8 cellular contexts compared by ENCODE assay signal in genomic region chr17:48908047-48908843, GRCh38. TPM values are rescaled to one million over a fixed set of nuclear protein-coding genes. Genes with fewer than 3 reads are reported as not detected.
DNase-seq lines count a peak whose midpoint lies in the region; ATAC-seq and TF ChIP-seq lines count a peak whose summit lies in the region.

Gene UBE2Z (plus strand): TSS chr17:48908407. CDS start chr17:48908504, 97 bp downstream.

- peak; percentile 83 for TF ChIP-seq POLR2A in NB4 (IDR thresholded peaks at IDR 0.05; ENCODE audit: extremely low read depth, insufficient read length)
- TF ChIP-seq POLR2A in testis (IDR thresholded peaks at IDR 0.05), result no peak

- TF ChIP-seq CTCF in HFFc6 (IDR thresholded peaks at IDR 0.05) (peak; percentile 46; the same call in 1 of the 2 replicates), NB4 (IDR thresholded peaks at IDR 0.05; ENCODE audit: low read depth, low read length) (peak; percentile 14), omental fat pad (IDR thresholded peaks at IDR 0.05) (no peak), testis (IDR thresholded peaks at IDR 0.05) (no peak)

- peak within 1 kb of the TSS; percentile 91 for H3K4me3 ChIP-seq in GM08714 (ENCODE audit: low read length)
- peak within 1 kb of the TSS; percentile 91 for H3K4me3 ChIP-seq in NB4 (ENCODE audit: low read depth, low read length)
- peak within 1 kb of the TSS; percentile 97 for H3K4me3 ChIP-seq in SK-N-MC
- peak within 1 kb of the TSS; percentile 81 to 82 for H3K4me3 ChIP-seq in testis

- H3K27me3 Mint-ChIP-seq in HFFc6 (ENCODE audit: insufficient read depth), result no peaks in the 10 kb centered on the region; the same call in 1 of the 2 replicates

- peaks cover 38% of the 10 kb centered on the region for H3K36me3 Mint-ChIP-seq in HFFc6 (ENCODE audit: low read depth)

- H3K4me3 Mint-ChIP-seq in HFFc6, result peak within 1 kb of the TSS; percentile 96

- H3K27me3 ChIP-seq in testis, result no peaks in the 10 kb centered on the region

- 0% methylated on average over 4 to 70 of the region's 81 CpGs for WGBS in testis, 2 donors

- H3K9me3 Mint-ChIP-seq in HFFc6, result no peaks in the 10 kb centered on the region

- H3K27ac Mint-ChIP-seq in HFFc6, result peak within 1 kb of the TSS; percentile 99

- peaks cover 37% of the 10 kb centered on the region for H3K36me3 ChIP-seq in SK-N-MC (ENCODE audit: insufficient read depth, low read length)
- no peaks in the 10 kb centered on the region for H3K36me3 ChIP-seq in testis (ENCODE audit: low read depth, missing control alignments)

- H3K9ac ChIP-seq in SK-N-MC (ENCODE audit: insufficient read length), result peak within 1 kb of the TSS; percentile 81

- H3K9me3 ChIP-seq in SK-N-MC (ENCODE audit: low read depth, low read length) (no peaks in the 10 kb centered on the region), testis (no peaks in the 10 kb centered on the region)

- H3K4me1 ChIP-seq in testis, result peaks cover 21% of the 10 kb centered on the region

- peaks cover 39% of the 10 kb centered on the region for H3K4me1 Mint-ChIP-seq in HFFc6 (ENCODE audit: low read depth)

- peak; percentile 87 for DNase-seq in HFFc6
- peak; percentile 97 for DNase-seq in NB4 (ENCODE audit: low read depth)
- peak; percentile 51 for DNase-seq in SK-N-MC (ENCODE audit: low read depth, low spot score)
- DNase-seq in activated naive CD4-positive, alpha-beta T cell treated with anti-CD3 and anti-CD28 coated beads, Interleukin-2, amount 50 U/mL, for 16 hours, result peak; percentile 90
- peak; percentile 57 for DNase-seq in glomerular endothelial cell (ENCODE audit: extremely low read depth, low read depth, low spot score)
- DNase-seq in omental fat pad (ENCODE audit: low spot score), result peak; percentile 62
- DNase-seq in testis, result peak; percentile 96

- peak; percentile 96 for ATAC-seq in omental fat pad (ENCODE audit: low FRiP score)

- H3K27ac ChIP-seq in SK-N-MC, result peak within 1 kb of the TSS; percentile 90
- peak within 1 kb of the TSS; percentile 55 to 93 for H3K27ac ChIP-seq in testis

- intact Hi-C loops in testis (cut with DNase I; ENCODE audit: low total_unique reads), result no loop called here

RNA-seq across cellular contexts. Expression of gene UBE2Z, which starts in this region (rescaled TPM):
- total RNA-seq in HFFc6 (2021; fragmentation: NEBNext Ultra II Directional; extraction: Animal tissue kit (Norgen Biotek cat#: 25700)), result 100 to 1,000 TPM; 117 to 135 (median 125) TPM
- total RNA-seq in glomerular endothelial cell (95.8 and 111 TPM in 2 replicates), omental fat pad (10 to 100 TPM; 54.0 to 63.2 (median 56.5) TPM), testis (100 to 1,000 TPM in 1 of 2 donors, 10 to 100 TPM in 1; 82.3 to 107 TPM)
- 74.6 TPM for polyA plus RNA-seq in testis (ENCODE audit: insufficient read depth, low read depth, low replicate concordance)

Comparison
In these comparisons a context has a peak if more than half of its experiments do, and no peak if none do; other contexts are left out.
1. Peak in every context shown above with its lines: DNase-seq, ATAC-seq, H3K4me3 ChIP-seq and H3K27ac ChIP-seq.
2. CTCF ChIP-seq: peak in HFFc6 (single experiment) and NB4 (single experiment); none in omental fat pad (0 of 3) and testis (0 of 3).